In genomic region chr2:143026411-143027054, GRCh38 we compare ENCODE assay signal across 15 cellular contexts.
A peak's percentile ranks its signal among the peaks of the same experiment; 100 is the strongest.
DNase-seq lines count a peak whose midpoint lies in the region; ATAC-seq, FAIRE-seq and TF ChIP-seq lines count a peak whose summit lies in the region.
"Had no signal": no experiment of that assay in that cellular context is flagged by ENCODE, and none has a peak within 500 bp of the region (broad histone marks: within the 10 kb centered on the region; RNA-seq: fewer than 3 reads in every experiment).

No MANE protein-coding gene starts in this region.

- peaks cover 7% of the 10 kb centered on the region for H3K27me3 Mint-ChIP-seq in astrocyte (ENCODE audit: low read depth, unreplicated experiment)
- H3K27me3 Mint-ChIP-seq in mesothelial cell of epicardium (ENCODE audit: low read depth): peaks cover 37% of the 10 kb centered on the region

- H3K4me1 ChIP-seq in astrocyte (ENCODE audit: insufficient read depth, low read length): no peaks in the 10 kb centered on the region
- peaks cover 0 to 6% (median 0%) of the 10 kb centered on the region in 4 donors for H3K4me1 ChIP-seq in tibial nerve

- H3K36me3 ChIP-seq in astrocyte (ENCODE audit: insufficient read depth, low read length) (no peaks in the 10 kb centered on the region), tibial nerve (no peaks in the 10 kb centered on the region)

- H2AFZ ChIP-seq in astrocyte (ENCODE audit: low read depth, low read length): peak overlapping the region; percentile 50

- DNase-seq in astrocyte (ENCODE audit: low read depth): no peak
- peak; percentile 17 for DNase-seq in left cardiac atrium
- no peak for DNase-seq in mesothelial cell of epicardium (ENCODE audit: low spot score in 2 of 2, unreplicated experiment in 2 of 2)
- DNase-seq in tibial nerve (ENCODE audit: low spot score in 2 of 2): peak; percentile 20 to 36
- DNase-seq in activated effector memory CD4-positive, alpha-beta T cell treated with Interleukin-2 at 50 U/mL for 16 hours: no peak
- no peak for DNase-seq in Kasumi-1 (lab: John Stamatoyannopoulos, UW)
- DNase-seq: activated CD4-positive, alpha-beta memory T cell treated with anti-CD3 and anti-CD28 coated beads, Interleukin-2, amount 10 ng/mL, durations not matched to agents 7 days and 5 days; activated naive CD4-positive, alpha-beta T cell treated with Interleukin-2 at 50 U/mL for 16 hours; CD4-positive, alpha-beta memory T cell; GF-D8; NCI-H226; PC-3 had no signal

- intact Hi-C loops in left cardiac atrium (cut with DNase I): no loop called here

- H3K9me3 ChIP-seq in astrocyte (ENCODE audit: insufficient read depth, low read depth, low read length): no peaks in the 10 kb centered on the region
- H3K9me3 ChIP-seq in tibial nerve: no peaks in the 10 kb centered on the region

- H3K9ac ChIP-seq in astrocyte (ENCODE audit: low read length): no peak overlapping the region

- no peak for FAIRE-seq in astrocyte (lab: Jason Lieb, UNC)

- no peak overlapping the region for H3K27ac Mint-ChIP-seq in astrocyte (ENCODE audit: unreplicated experiment)
- no peak overlapping the region for H3K27ac Mint-ChIP-seq in mesothelial cell of epicardium
- H3K27ac Mint-ChIP-seq: activated CD4-positive, alpha-beta memory T cell treated with anti-CD3 and anti-CD28 coated beads, Interleukin-2, amount 10 ng/mL, durations not matched to agents 7 days and 5 days; CD4-positive, alpha-beta memory T cell; T-helper 1 cell treated with Interleukin-12 subunit alpha and Interleukin-12 subunit beta and Interleukin-4 antibody, amounts not matched to agents 30 μg/mL and 1 μg/mL, for 36 hours had no signal

- peak overlapping the region; percentile 21 for H3K4me3 ChIP-seq in astrocyte (ENCODE audit: insufficient read depth, low read depth, low read length)
- H3K4me3 ChIP-seq in tibial nerve: peak overlapping the region in 2 of 4 donors; percentile 3 to 10

- H3K27me3 ChIP-seq in astrocyte (ENCODE audit: insufficient read depth, low read length) (no peaks in the 10 kb centered on the region), tibial nerve (peaks cover 0 to 3% of the 10 kb centered on the region in 2 donors)

- peak overlapping the region; percentile 79 for H3K4me2 ChIP-seq in astrocyte (ENCODE audit: low read length)

- TF ChIP-seq CTCF in astrocyte (IDR thresholded peaks at IDR 0.05; ENCODE audit: insufficient read depth, low read depth, low read length): no peak
- no peak for TF ChIP-seq CTCF in mesothelial cell of epicardium (IDR thresholded peaks at IDR 0.05; ENCODE audit: unreplicated experiment)
- TF ChIP-seq CTCF in tibial nerve (IDR thresholded peaks at IDR 0.05): no peak

- no peaks in the 10 kb centered on the region for H3K79me2 ChIP-seq in astrocyte (ENCODE audit: insufficient read depth, low read length)

- H3K9me3 Mint-ChIP-seq in astrocyte (ENCODE audit: unreplicated experiment): no peaks in the 10 kb centered on the region
- no peaks in the 10 kb centered on the region for H3K9me3 Mint-ChIP-seq in mesothelial cell of epicardium
- H3K9me3 Mint-ChIP-seq: activated CD4-positive, alpha-beta memory T cell treated with anti-CD3 and anti-CD28 coated beads, Interleukin-2, amount 10 ng/mL, durations not matched to agents 7 days and 5 days; CD4-positive, alpha-beta memory T cell; central memory CD8-positive, alpha-beta T cell had no signal

- H3K27ac ChIP-seq in astrocyte (ENCODE audit: low read depth, low read length): no peak overlapping the region
- no peak overlapping the region for H3K27ac ChIP-seq in tibial nerve

- H3K36me3 Mint-ChIP-seq in astrocyte (ENCODE audit: low read depth, unreplicated experiment): no peaks in the 10 kb centered on the region
- no peaks in the 10 kb centered on the region for H3K36me3 Mint-ChIP-seq in mesothelial cell of epicardium
- H3K36me3 Mint-ChIP-seq: CD4-positive, alpha-beta memory T cell had no signal

- no peak for TF ChIP-seq POLR2A in tibial nerve (IDR thresholded peaks at IDR 0.05)

- 25 to 45% methylated on average over 22 to 28 of the region's 28 CpGs for WGBS in tibial nerve, 2 donors

- H4K20me1 ChIP-seq in astrocyte (ENCODE audit: insufficient read depth, low read length): no peaks in the 10 kb centered on the region

- H3K4me3 Mint-ChIP-seq in astrocyte (ENCODE audit: unreplicated experiment): no peak overlapping the region
- peak overlapping the region; percentile 57 for H3K4me3 Mint-ChIP-seq in mesothelial cell of epicardium
- H3K4me3 Mint-ChIP-seq: activated CD4-positive, alpha-beta memory T cell treated with anti-CD3 and anti-CD28 coated beads, Interleukin-2, amount 10 ng/mL, durations not matched to agents 7 days and 5 days; CD4-positive, alpha-beta memory T cell; central memory CD8-positive, alpha-beta T cell; T-helper 1 cell treated with Interleukin-12 subunit alpha and Interleukin-12 subunit beta and Interleukin-4 antibody, amounts not matched to agents 30 μg/mL and 1 μg/mL, for 36 hours had no signal

- ATAC-seq in left cardiac atrium (peak in 1 of 2 donors; percentile 67), HG03571 (IDR thresholded peaks at IDR 0.05; ENCODE audit: unreplicated experiment) (no peak)
- ATAC-seq: PC-3 had no signal

- H3K4me1 Mint-ChIP-seq in astrocyte (ENCODE audit: low read depth, unreplicated experiment) (no peaks in the 10 kb centered on the region), mesothelial cell of epicardium (peaks cover 4% of the 10 kb centered on the region)
- H3K4me1 Mint-ChIP-seq: central memory CD8-positive, alpha-beta T cell had no signal

- TF ChIP-seq EP300 in tibial nerve (IDR thresholded peaks at IDR 0.05): peak in 1 of 2 donors; percentile 26

Comparison
In these comparisons a context has a peak if more than half of its experiments do, and no peak if none do; other contexts are left out.
1. DNase-seq: peak in left cardiac atrium (single experiment) and tibial nerve (2 of 2); none in astrocyte (single experiment), mesothelial cell of epicardium (0 of 2), activated effector memory CD4-positive, alpha-beta T cell treated with Interleukin-2 at 50 U/mL for 16 hours (single experiment) and Kasumi-1 (0 of 2).